ENCODE assay signal across 35 cellular contexts in the genomic region with DNA sequence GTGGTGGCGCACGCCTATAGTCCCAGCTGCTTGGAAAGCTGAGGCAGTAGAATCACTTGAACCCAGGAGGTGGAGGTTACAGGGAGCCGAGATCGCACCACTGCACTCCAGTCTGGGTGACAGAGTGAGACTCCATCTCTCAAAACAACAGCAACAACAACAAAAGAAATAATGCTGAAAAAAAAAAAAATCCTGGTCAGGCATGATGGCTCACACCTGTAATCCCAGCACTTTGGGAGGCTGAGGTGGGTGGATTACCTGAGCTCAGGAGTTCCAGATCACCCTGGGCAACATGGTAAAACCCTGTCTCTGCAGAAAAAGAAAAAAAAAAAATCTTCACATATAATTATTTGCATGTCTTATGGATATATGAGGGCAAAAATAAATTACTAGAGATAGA.
"Had no signal": no experiment of that assay in that cellular context is flagged by ENCODE, and none has a peak within 500 bp of the region (broad histone marks: within the 10 kb centered on the region; RNA-seq: fewer than 3 reads in every experiment).

No MANE protein-coding gene starts in this region.

- DNase-seq: Karpas-422, Kasumi-1, MG63, MM.1S, MV-4-11, NCI-H1048, NCI-H1092, NCI-H1092 treated with DMSO at 0.1 percent for 48 hours, NCI-H1105, NCI-H1105 treated with DMSO at 0.1 percent for 48 hours, NCI-H1417, NCI-H1417 treated with DMSO at 0.1 percent for 48 hours, NCI-H1436, NCI-H1436 treated with DMSO at 0.1 percent for 48 hours, NCI-H146, NCI-H1694, NCI-H1694 treated with DMSO at 0.1 percent for 48 hours, NCI-H187, NCI-H1930, NCI-H2029, NCI-H2029 treated with DMSO at 0.1 percent for 48 hours, NCI-H2081, NCI-H2081 treated with DMSO at 0.1 percent for 48 hours, NCI-H2107, NCI-H2171, NCI-H2171 treated with DMSO at 0.1 percent for 48 hours, NCI-H2227 treated with DMSO at 0.1 percent for 48 hours, NCI-H226, NCI-H345, NCI-H446, NCI-H446 treated with DMSO at 0.1 percent for 48 hours, NCI-H510A, NCI-H510A treated with DMSO at 0.1 percent for 48 hours, NCI-H524, NCI-H524 treated with DMSO at 0.1 percent for 48 hours had no signal

- H3K27me3 ChIP-seq: MG63 had no signal

- H3K4me3 ChIP-seq: MG63 had no signal

- H3K9me3 ChIP-seq: MG63 had no signal
